Comparison of ENCODE assay signal across 16 cellular contexts in the genomic region with DNA sequence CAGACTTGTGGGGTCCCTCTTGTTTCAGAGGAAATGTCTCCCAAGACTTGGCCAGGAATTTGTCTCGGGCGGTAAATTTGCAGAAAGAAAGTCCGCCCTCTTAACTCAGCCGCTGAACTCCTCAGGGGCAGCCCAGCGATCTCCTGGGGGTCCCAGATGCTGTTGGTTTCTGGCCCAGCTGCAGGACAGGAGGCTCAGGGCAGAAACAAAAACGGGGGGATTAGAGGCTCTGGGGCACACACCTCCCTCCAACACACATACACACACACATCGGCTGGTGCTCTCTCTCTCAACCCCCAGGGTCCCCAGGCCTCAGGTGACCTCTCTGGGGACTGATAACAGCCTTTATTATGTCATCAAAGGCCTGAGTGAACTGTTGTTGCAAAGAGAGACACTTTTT.
"Had no signal": no experiment of that assay in that cellular context is flagged by ENCODE, and none has a peak within 500 bp of the region (broad histone marks: within the 10 kb centered on the region; RNA-seq: fewer than 3 reads in every experiment).

No MANE protein-coding gene starts in this region.

- H3K36me3 ChIP-seq: upper lobe of left lung had no signal

- DNase-seq: activated CD4-positive, alpha-beta T cell treated with anti-CD3 and anti-CD28 coated beads, Interleukin-2, amount 10 ng/mL, durations not matched to agents 24 days and 14 days; activated naive CD4-positive, alpha-beta T cell treated with anti-CD3 and anti-CD28 coated beads for 36 hours; amniotic stem cell; dermis blood vessel endothelial cell; endodermal cell; erythroblast; glutamatergic neuron; substantia nigra had no signal

- ATAC-seq: left colon; stimulated activated effector memory CD8-positive, alpha-beta T cell treated with anti-CD3 and anti-CD28 coated beads, Interleukin-12 subunit alpha, Interleukin-12 subunit beta, amount 100 ng/mL, for 72 hours; WTC11 had no signal

- H3K27ac Mint-ChIP-seq: activated CD4-positive, alpha-beta T cell treated with anti-CD3 and anti-CD28 coated beads, Interleukin-2, amount 10 ng/mL, durations not matched to agents 24 days and 14 days; activated naive CD4-positive, alpha-beta T cell treated with anti-CD3 and anti-CD28 coated beads for 36 hours; activated T-helper 1 cell treated with anti-CD3 and anti-CD28 coated beads, Interleukin-12 subunit alpha, Interleukin-12 subunit beta, Interleukin-2, Interleukin-4 antibody, amounts not matched to agents 30 ng/mL and 10 ng/mL and 1 ng/mL, durations not matched to agents 14 hours and 24 hours and 36 hours; brain; endodermal cell; T-helper 1 cell treated with Interleukin-12 subunit alpha and Interleukin-12 subunit beta and Interleukin-4 antibody, amounts not matched to agents 30 μg/mL and 1 μg/mL, for 36 hours; WTC11 had no signal

- H3K27me3 Mint-ChIP-seq: activated CD4-positive, alpha-beta T cell treated with anti-CD3 and anti-CD28 coated beads, Interleukin-2, amount 10 ng/mL, durations not matched to agents 24 days and 14 days had no signal

- H3K27ac ChIP-seq: upper lobe of left lung had no signal

- H3K4me3 Mint-ChIP-seq: activated CD4-positive, alpha-beta T cell treated with anti-CD3 and anti-CD28 coated beads, Interleukin-2, amount 10 ng/mL, durations not matched to agents 24 days and 14 days; activated naive CD4-positive, alpha-beta T cell treated with anti-CD3 and anti-CD28 coated beads for 36 hours; activated T-helper 1 cell treated with anti-CD3 and anti-CD28 coated beads, Interleukin-12 subunit alpha, Interleukin-12 subunit beta, Interleukin-2, Interleukin-4 antibody, amounts not matched to agents 30 ng/mL and 10 ng/mL and 1 ng/mL, durations not matched to agents 14 hours and 24 hours and 36 hours; brain; endodermal cell; nephron; stimulated activated effector memory CD8-positive, alpha-beta T cell treated with anti-CD3 and anti-CD28 coated beads, Interleukin-12 subunit alpha, Interleukin-12 subunit beta, amount 100 ng/mL, for 72 hours; T-helper 1 cell treated with Interleukin-12 subunit alpha and Interleukin-12 subunit beta and Interleukin-4 antibody, amounts not matched to agents 30 μg/mL and 1 μg/mL, for 36 hours; WTC11 had no signal

- H3K27me3 ChIP-seq: upper lobe of left lung had no signal

- H3K4me1 Mint-ChIP-seq: brain, endodermal cell, WTC11 had no signal

- H3K4me3 ChIP-seq: upper lobe of left lung had no signal
